ENCODE assay signal across 30 cellular contexts in genomic region chr1:17209446-17209845, GRCh38. TPM values are rescaled to one million over a fixed set of nuclear protein-coding genes. Genes with fewer than 3 reads are reported as not detected.
DNase-seq lines count a peak whose midpoint lies in the region; ATAC-seq, FAIRE-seq and TF ChIP-seq lines count a peak whose summit lies in the region.
"Had no signal": no experiment of that assay in that cellular context is flagged by ENCODE, and none has a peak within 500 bp of the region (broad histone marks: within the 10 kb centered on the region; RNA-seq: fewer than 3 reads in every experiment).

No MANE protein-coding gene starts in this region.

- no peaks in the 10 kb centered on the region for H3K9me3 ChIP-seq in astrocyte (ENCODE audit: insufficient read depth, low read depth, low read length)
- H3K9me3 ChIP-seq in gastroesophageal sphincter, result no peaks in the 10 kb centered on the region
- H3K9me3 ChIP-seq: breast epithelium, lower lobe of right lung, neutrophil, prostate gland, transverse colon had no signal

- peak overlapping the region; percentile 38 for H3K27ac Mint-ChIP-seq in activated CD4-positive, alpha-beta T cell treated with anti-CD3 and anti-CD28 coated beads, Interleukin-2, amount 10 ng/mL, durations not matched to agents 24 days and 14 days
- no peak overlapping the region for H3K27ac Mint-ChIP-seq in astrocyte (ENCODE audit: unreplicated experiment)
- H3K27ac Mint-ChIP-seq in nephron, result peak overlapping the region; percentile 66 to 86 (median 82)
- peak overlapping the region; percentile 77 for H3K27ac Mint-ChIP-seq in stimulated activated memory B cell treated with anti-CD40 and anti-IgM and Interleukin-4, amounts not matched to agents 10 μg/mL and 1 μg/mL and 100 μg/mL, for 72 hours
- H3K27ac Mint-ChIP-seq: activated CD8-positive, alpha-beta T cell treated with anti-CD3 and anti-CD28 coated beads, Interleukin-2, amount 10 ng/mL, durations not matched to agents 7 days and 5 days; activated T-helper 2 cell treated with anti-CD3 and anti-CD28 coated beads, Interferon-gamma antibody, Interleukin-2, Interleukin-4, amounts not matched to agents 10 μg/mL and 5 μg/mL and 100 μg/mL, durations not matched to agents 14 hours and 24 hours and 36 hours; GM23338 had no signal

- intact Hi-C loops in activated CD4-positive, alpha-beta T cell treated with anti-CD3 and anti-CD28 coated beads, Interleukin-2, amount 10 ng/mL, durations not matched to agents 24 days and 14 days (cut with micrococcal nuclease), result no loop called here

- H3K27me3 ChIP-seq in astrocyte (ENCODE audit: insufficient read depth, low read length), result no peaks in the 10 kb centered on the region
- H3K27me3 ChIP-seq in gastroesophageal sphincter, result peaks cover 59% of the 10 kb centered on the region
- H3K27me3 ChIP-seq: breast epithelium, hepatocyte had no signal

- peaks cover 32% of the 10 kb centered on the region for H3K27me3 Mint-ChIP-seq in activated CD4-positive, alpha-beta T cell treated with anti-CD3 and anti-CD28 coated beads, Interleukin-2, amount 10 ng/mL, durations not matched to agents 24 days and 14 days
- H3K27me3 Mint-ChIP-seq in astrocyte (ENCODE audit: low read depth, unreplicated experiment) (peaks cover 14% of the 10 kb centered on the region), nephron (ENCODE audit: low read depth) (peaks cover 6% of the 10 kb centered on the region)
- peaks cover 21% of the 10 kb centered on the region for H3K27me3 Mint-ChIP-seq in stimulated activated memory B cell treated with anti-CD40 and anti-IgM and Interleukin-4, amounts not matched to agents 10 μg/mL and 1 μg/mL and 100 μg/mL, for 72 hours

- 65 to 85% methylated on average over 4 to 5 of the region's 5 CpGs for WGBS in gastroesophageal sphincter (ENCODE audit: low coverage in 1 of 2), 2 donors

- no peaks in the 10 kb centered on the region for H3K36me3 Mint-ChIP-seq in activated CD4-positive, alpha-beta T cell treated with anti-CD3 and anti-CD28 coated beads, Interleukin-2, amount 10 ng/mL, durations not matched to agents 24 days and 14 days (ENCODE audit: low read depth)
- H3K36me3 Mint-ChIP-seq in astrocyte (ENCODE audit: low read depth, unreplicated experiment) (peaks cover 2% of the 10 kb centered on the region), nephron (ENCODE audit: low read depth) (no peaks in the 10 kb centered on the region)
- no peaks in the 10 kb centered on the region for H3K36me3 Mint-ChIP-seq in stimulated activated memory B cell treated with anti-CD40 and anti-IgM and Interleukin-4, amounts not matched to agents 10 μg/mL and 1 μg/mL and 100 μg/mL, for 72 hours
- H3K36me3 Mint-ChIP-seq: activated naive CD4-positive, alpha-beta T cell treated with anti-CD3 and anti-CD28 coated beads, Interleukin-2, amount 50 U/mL, for 24 hours had no signal

- no peak for ATAC-seq in stimulated activated memory B cell treated with anti-CD40 and anti-IgM and Interleukin-4, amounts not matched to agents 10 μg/mL and 1 μg/mL and 100 μg/mL, for 72 hours
- no peak for ATAC-seq in gastroesophageal sphincter
- ATAC-seq: activated CD8-positive, alpha-beta T cell treated with anti-CD3 and anti-CD28 coated beads, Interleukin-2, amount 10 ng/mL, durations not matched to agents 7 days and 5 days; GM23338; lower lobe of right lung; sciatic nerve had no signal

- H2AFZ ChIP-seq in astrocyte (ENCODE audit: low read depth, low read length), result no peak overlapping the region
- H2AFZ ChIP-seq: GM23338, hepatocyte had no signal

- H3K4me3 Mint-ChIP-seq in activated CD4-positive, alpha-beta T cell treated with anti-CD3 and anti-CD28 coated beads, Interleukin-2, amount 10 ng/mL, durations not matched to agents 24 days and 14 days, result no peak overlapping the region
- peak overlapping the region; percentile 54 for H3K4me3 Mint-ChIP-seq in astrocyte (ENCODE audit: unreplicated experiment)
- no peak overlapping the region for H3K4me3 Mint-ChIP-seq in nephron
- no peak overlapping the region for H3K4me3 Mint-ChIP-seq in stimulated activated memory B cell treated with anti-CD40 and anti-IgM and Interleukin-4, amounts not matched to agents 10 μg/mL and 1 μg/mL and 100 μg/mL, for 72 hours
- H3K4me3 Mint-ChIP-seq: activated CD8-positive, alpha-beta T cell treated with anti-CD3 and anti-CD28 coated beads, Interleukin-2, amount 10 ng/mL, durations not matched to agents 7 days and 5 days; activated naive CD4-positive, alpha-beta T cell treated with anti-CD3 and anti-CD28 coated beads, Interleukin-2, amount 50 U/mL, for 24 hours; GM23338 had no signal

- no peaks in the 10 kb centered on the region for H3K79me2 ChIP-seq in astrocyte (ENCODE audit: insufficient read depth, low read length)
- H3K79me2 ChIP-seq: hepatocyte had no signal

- no peaks in the 10 kb centered on the region for H4K20me1 ChIP-seq in astrocyte (ENCODE audit: insufficient read depth, low read length)

- H3K27ac ChIP-seq in astrocyte (ENCODE audit: low read depth, low read length) (no peak overlapping the region), gastroesophageal sphincter (no peak overlapping the region)
- H3K27ac ChIP-seq: 22Rv1, breast epithelium, hepatocyte, lower lobe of right lung, neutrophil, prostate gland, transverse colon had no signal

- DNase-seq in activated CD4-positive, alpha-beta T cell treated with anti-CD3 and anti-CD28 coated beads, Interleukin-2, amount 10 ng/mL, durations not matched to agents 24 days and 14 days, result no peak
- DNase-seq in activated CD4-positive, alpha-beta T cell treated with anti-CD3 and anti-CD28 coated beads, Interleukin-2, amount 50 U/mL, for 4 hours, result no peak
- no peak for DNase-seq in astrocyte (ENCODE audit: low read depth)
- no peak for DNase-seq in amygdala (lab: John Stamatoyannopoulos, UW)
- no peak for DNase-seq in activated effector memory CD4-positive, alpha-beta T cell treated with anti-CD3 and anti-CD28 coated beads, Interleukin-2, amount 50 U/mL, for 16 hours
- DNase-seq: activated CD8-positive, alpha-beta T cell treated with anti-CD3 and anti-CD28 coated beads, Interleukin-2, amount 10 ng/mL, durations not matched to agents 7 days and 5 days; activated T-cell treated with anti-CD3 and anti-CD28 coated beads for 4 hours; DMS79; GF-D8; lower lobe of right lung; NCI-H1092; NCI-H187; NCI-H2171; NCI-H510A; stimulated activated CD4-positive, alpha-beta T cell treated with anti-CD3 and anti-CD28 coated beads, Interleukin-12 subunit alpha, Interleukin-12 subunit beta, amount 100 ng/mL, for 4 hours; stimulated activated CD4-positive, alpha-beta T cell treated with anti-CD3 and anti-CD28 coated beads, Interleukin-2, amount 100 ng/mL, for 48 hours; transverse colon had no signal

- no peak for FAIRE-seq in astrocyte (lab: Jason Lieb, UNC)

- H3K9ac ChIP-seq in astrocyte (ENCODE audit: low read length), result no peak overlapping the region

- H3K4me1 ChIP-seq in astrocyte (ENCODE audit: insufficient read depth, low read length) (peaks cover 38% of the 10 kb centered on the region), gastroesophageal sphincter (no peaks in the 10 kb centered on the region)
- H3K4me1 ChIP-seq: prostate gland had no signal

- TF ChIP-seq EP300 in gastroesophageal sphincter (IDR thresholded peaks at IDR 0.05), result no peak

- H3K36me3 ChIP-seq in astrocyte (ENCODE audit: insufficient read depth, low read length), result no peaks in the 10 kb centered on the region
- no peaks in the 10 kb centered on the region for H3K36me3 ChIP-seq in gastroesophageal sphincter
- H3K36me3 ChIP-seq: breast epithelium, lower lobe of right lung, neutrophil, prostate gland, transverse colon had no signal

- TF ChIP-seq POLR2A in gastroesophageal sphincter (IDR thresholded peaks at IDR 0.05), result no peak

- H3K4me3 ChIP-seq in astrocyte (ENCODE audit: insufficient read depth, low read depth, low read length), result no peak overlapping the region
- H3K4me3 ChIP-seq in gastroesophageal sphincter, result no peak overlapping the region
- H3K4me3 ChIP-seq: breast epithelium, GM23338, hepatocyte, lower lobe of right lung, prostate gland, transverse colon had no signal

- H3K4me1 Mint-ChIP-seq in activated CD4-positive, alpha-beta T cell treated with anti-CD3 and anti-CD28 coated beads, Interleukin-2, amount 10 ng/mL, durations not matched to agents 24 days and 14 days, result peaks cover 37% of the 10 kb centered on the region
- H3K4me1 Mint-ChIP-seq in astrocyte (ENCODE audit: low read depth, unreplicated experiment) (peaks cover 30% of the 10 kb centered on the region), nephron (peaks cover 28% of the 10 kb centered on the region)
- H3K4me1 Mint-ChIP-seq in stimulated activated memory B cell treated with anti-CD40 and anti-IgM and Interleukin-4, amounts not matched to agents 10 μg/mL and 1 μg/mL and 100 μg/mL, for 72 hours, result peaks cover 71% of the 10 kb centered on the region

- no peak overlapping the region for H3K4me2 ChIP-seq in astrocyte (ENCODE audit: low read length)
- H3K4me2 ChIP-seq: GM23338, hepatocyte had no signal

- no peaks in the 10 kb centered on the region for H3K9me3 Mint-ChIP-seq in activated CD4-positive, alpha-beta T cell treated with anti-CD3 and anti-CD28 coated beads, Interleukin-2, amount 10 ng/mL, durations not matched to agents 24 days and 14 days
- H3K9me3 Mint-ChIP-seq in astrocyte (ENCODE audit: unreplicated experiment) (no peaks in the 10 kb centered on the region), nephron (no peaks in the 10 kb centered on the region)
- no peaks in the 10 kb centered on the region for H3K9me3 Mint-ChIP-seq in stimulated activated memory B cell treated with anti-CD40 and anti-IgM and Interleukin-4, amounts not matched to agents 10 μg/mL and 1 μg/mL and 100 μg/mL, for 72 hours
- H3K9me3 Mint-ChIP-seq: activated naive CD4-positive, alpha-beta T cell treated with anti-CD3 and anti-CD28 coated beads, Interleukin-2, amount 50 U/mL, for 24 hours; activated T-helper 2 cell treated with anti-CD3 and anti-CD28 coated beads, Interferon-gamma antibody, Interleukin-2, Interleukin-4, amounts not matched to agents 10 μg/mL and 5 μg/mL and 100 μg/mL, durations not matched to agents 14 hours and 24 hours and 36 hours; GM23338 had no signal

- no peak for TF ChIP-seq CTCF in astrocyte (IDR thresholded peaks at IDR 0.05; ENCODE audit: insufficient read depth, low read depth, low read length)
- TF ChIP-seq CTCF in nephron (IDR thresholded peaks at IDR 0.05; ENCODE audit: unreplicated experiment in 3 of 3), result no peak
- no peak for TF ChIP-seq CTCF in gastroesophageal sphincter (IDR thresholded peaks at IDR 0.05)

RNA-seq across cellular contexts. Expression of gene PADI1, which starts 4.5 kb away (rescaled TPM):
- total RNA-seq in activated CD4-positive, alpha-beta T cell treated with anti-CD3 and anti-CD28 coated beads, Interleukin-2, amount 10 ng/mL, durations not matched to agents 24 days and 14 days, result not detected in 2 replicates
- not detected in 2 replicates for total RNA-seq in astrocyte
- total RNA-seq in gastroesophageal sphincter, result 1 to 10 TPM in 2 of 4 donors, under 1 TPM in 1, not detected in 1; 0.27 to 2.5 (median 2.3) TPM
- total RNA-seq: activated CD8-positive, alpha-beta T cell treated with anti-CD3 and anti-CD28 coated beads, Interleukin-2, amount 10 ng/mL, durations not matched to agents 7 days and 5 days; activated T-helper 2 cell treated with anti-CD3 and anti-CD28 coated beads, Interferon-gamma antibody, Interleukin-2, Interleukin-4, amounts not matched to agents 10 μg/mL and 5 μg/mL and 100 μg/mL, durations not matched to agents 14 hours and 24 hours and 36 hours; hepatocyte; lower lobe of right lung; sciatic nerve; T-helper 2 cell treated with Interferon-gamma antibody and Interleukin-4, amounts not matched to agents 100 ng/mL and 5 ng/mL, for 36 hours had no signal

RNA-seq across cellular contexts. Expression of gene PADI3, which starts 39.5 kb away (rescaled TPM):
- not detected in 2 replicates for total RNA-seq in activated CD4-positive, alpha-beta T cell treated with anti-CD3 and anti-CD28 coated beads, Interleukin-2, amount 10 ng/mL, durations not matched to agents 24 days and 14 days
- total RNA-seq in astrocyte, result 0.09 TPM in 1 of 2 replicates, not detected in the other
- total RNA-seq in gastroesophageal sphincter, result under 1 TPM in 2 of 4 donors, not detected in 2; 0.20 to 0.31 TPM
- total RNA-seq: activated CD8-positive, alpha-beta T cell treated with anti-CD3 and anti-CD28 coated beads, Interleukin-2, amount 10 ng/mL, durations not matched to agents 7 days and 5 days; activated T-helper 2 cell treated with anti-CD3 and anti-CD28 coated beads, Interferon-gamma antibody, Interleukin-2, Interleukin-4, amounts not matched to agents 10 μg/mL and 5 μg/mL and 100 μg/mL, durations not matched to agents 14 hours and 24 hours and 36 hours; breast epithelium; hepatocyte; lower lobe of right lung; sciatic nerve; T-helper 2 cell treated with Interferon-gamma antibody and Interleukin-4, amounts not matched to agents 100 ng/mL and 5 ng/mL, for 36 hours; transverse colon had no signal
